Comparison of ENCODE assay signal across 8 cellular contexts in genomic region chr4:103198111-103198765, GRCh38. TPM values are rescaled to one million over a fixed set of nuclear protein-coding genes. Genes with fewer than 3 reads are reported as not detected.
A peak's percentile ranks its signal among the peaks of the same experiment; 100 is the strongest.
DNase-seq lines count a peak whose midpoint lies in the region; ATAC-seq and TF ChIP-seq lines count a peak whose summit lies in the region.

A gene with protein sequence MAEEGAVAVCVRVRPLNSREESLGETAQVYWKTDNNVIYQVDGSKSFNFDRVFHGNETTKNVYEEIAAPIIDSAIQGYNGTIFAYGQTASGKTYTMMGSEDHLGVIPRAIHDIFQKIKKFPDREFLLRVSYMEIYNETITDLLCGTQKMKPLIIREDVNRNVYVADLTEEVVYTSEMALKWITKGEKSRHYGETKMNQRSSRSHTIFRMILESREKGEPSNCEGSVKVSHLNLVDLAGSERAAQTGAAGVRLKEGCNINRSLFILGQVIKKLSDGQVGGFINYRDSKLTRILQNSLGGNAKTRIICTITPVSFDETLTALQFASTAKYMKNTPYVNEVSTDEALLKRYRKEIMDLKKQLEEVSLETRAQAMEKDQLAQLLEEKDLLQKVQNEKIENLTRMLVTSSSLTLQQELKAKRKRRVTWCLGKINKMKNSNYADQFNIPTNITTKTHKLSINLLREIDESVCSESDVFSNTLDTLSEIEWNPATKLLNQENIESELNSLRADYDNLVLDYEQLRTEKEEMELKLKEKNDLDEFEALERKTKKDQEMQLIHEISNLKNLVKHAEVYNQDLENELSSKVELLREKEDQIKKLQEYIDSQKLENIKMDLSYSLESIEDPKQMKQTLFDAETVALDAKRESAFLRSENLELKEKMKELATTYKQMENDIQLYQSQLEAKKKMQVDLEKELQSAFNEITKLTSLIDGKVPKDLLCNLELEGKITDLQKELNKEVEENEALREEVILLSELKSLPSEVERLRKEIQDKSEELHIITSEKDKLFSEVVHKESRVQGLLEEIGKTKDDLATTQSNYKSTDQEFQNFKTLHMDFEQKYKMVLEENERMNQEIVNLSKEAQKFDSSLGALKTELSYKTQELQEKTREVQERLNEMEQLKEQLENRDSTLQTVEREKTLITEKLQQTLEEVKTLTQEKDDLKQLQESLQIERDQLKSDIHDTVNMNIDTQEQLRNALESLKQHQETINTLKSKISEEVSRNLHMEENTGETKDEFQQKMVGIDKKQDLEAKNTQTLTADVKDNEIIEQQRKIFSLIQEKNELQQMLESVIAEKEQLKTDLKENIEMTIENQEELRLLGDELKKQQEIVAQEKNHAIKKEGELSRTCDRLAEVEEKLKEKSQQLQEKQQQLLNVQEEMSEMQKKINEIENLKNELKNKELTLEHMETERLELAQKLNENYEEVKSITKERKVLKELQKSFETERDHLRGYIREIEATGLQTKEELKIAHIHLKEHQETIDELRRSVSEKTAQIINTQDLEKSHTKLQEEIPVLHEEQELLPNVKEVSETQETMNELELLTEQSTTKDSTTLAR (N-terminal part only) (minus strand): TSS chr4:103198343. CDS start chr4:103198319, 24 bp downstream.

- no peaks in the 10 kb centered on the region for H4K20me1 ChIP-seq in neural progenitor cell (ENCODE audit: low read depth)

- peak within 1 kb of the TSS; percentile 84 for H3K4me2 ChIP-seq in neural progenitor cell

- H3F3A ChIP-seq in neural progenitor cell (ENCODE audit: low read depth) = no peaks in the 10 kb centered on the region

- H2AFZ ChIP-seq in neural progenitor cell (replicated peaks) = peak within 1 kb of the TSS; percentile 90

- H3K9me3 ChIP-seq in neural progenitor cell (ENCODE audit: low read depth) = no peaks in the 10 kb centered on the region
- H3K9me3 ChIP-seq in stomach smooth muscle (ENCODE audit: control insufficient read depth in 2 of 2, low read length in 2 of 2) = no peaks in the 10 kb centered on the region

- H3K36me3 Mint-ChIP-seq in neural progenitor cell = peaks cover 6% of the 10 kb centered on the region

- H3K27me3 Mint-ChIP-seq in neural progenitor cell (ENCODE audit: insufficient read depth, low read depth) = no peaks in the 10 kb centered on the region

- H3K4me1 ChIP-seq in foreskin keratinocyte = no peaks in the 10 kb centered on the region
- H3K4me1 ChIP-seq in neural progenitor cell = peaks cover 14% of the 10 kb centered on the region
- no peaks in the 10 kb centered on the region for H3K4me1 ChIP-seq in stomach smooth muscle (ENCODE audit: control insufficient read depth, insufficient read depth, low read length)

- H3K27me3 ChIP-seq in foreskin keratinocyte (no peaks in the 10 kb centered on the region), neural progenitor cell (no peaks in the 10 kb centered on the region), stomach smooth muscle (ENCODE audit: control insufficient read depth in 1 of 2, insufficient read depth in 2 of 2, low read length in 2 of 2) (peaks cover 2% of the 10 kb centered on the region in 2 donors)

- DNase-seq in ELR (ENCODE audit: low read depth) = peak; percentile 90
- peak; percentile 80 for DNase-seq in H4 (ENCODE audit: low spot score)
- DNase-seq in LNCaP clone FGC (ENCODE audit: low read depth) = peak; percentile 53
- DNase-seq in SHP77 (lab: John Stamatoyannopoulos, UW) = peak; percentile 61 to 64
- peak; percentile 73 for DNase-seq in activated T-helper 9 cell treated with anti-CD3 and anti-CD28 coated beads, Interleukin-2, amount 50 U/mL, for 16 hours (ENCODE audit: low read depth)
- peak; percentile 70 to 84 for DNase-seq in foreskin keratinocyte
- peak; percentile 95 for DNase-seq in neural progenitor cell (ENCODE audit: low spot score)

- H3K4me3 ChIP-seq in LNCaP clone FGC (ENCODE audit: low read depth, low read length) (peak within 1 kb of the TSS; percentile 87), neural progenitor cell (peak within 1 kb of the TSS; percentile 85), stomach smooth muscle (ENCODE audit: low read length in 2 of 2) (peak within 1 kb of the TSS; percentile 83 to 90)

- peak within 1 kb of the TSS; percentile 96 for H3K4me3 Mint-ChIP-seq in neural progenitor cell

- peak; percentile 92 for ATAC-seq in foreskin keratinocyte

- H3K27ac Mint-ChIP-seq in neural progenitor cell = peak within 1 kb of the TSS; percentile 80

- H3K36me3 ChIP-seq in neural progenitor cell = peaks cover 35% of the 10 kb centered on the region
- H3K36me3 ChIP-seq in stomach smooth muscle (ENCODE audit: control insufficient read depth in 2 of 2, insufficient read depth in 2 of 2, low read length in 2 of 2) = no peaks in the 10 kb centered on the region

- TF ChIP-seq CTCF in LNCaP clone FGC (IDR thresholded peaks at IDR 0.05; ENCODE audit: control insufficient read depth, extremely low read depth, insufficient read depth) (no peak), foreskin keratinocyte (conservative IDR thresholded peaks at IDR 0.05) (peak; percentile 5), neural progenitor cell (IDR thresholded peaks at IDR 0.05) (no peak)

- peaks cover 32% of the 10 kb centered on the region for H3K79me2 ChIP-seq in neural progenitor cell (ENCODE audit: low read depth)

- H3K4me1 Mint-ChIP-seq in neural progenitor cell = peaks cover 16% of the 10 kb centered on the region

- H3K27ac ChIP-seq in foreskin keratinocyte = peak within 1 kb of the TSS; percentile 98
- no peak within 1 kb of the TSS for H3K27ac ChIP-seq in neural progenitor cell
- peak within 1 kb of the TSS; percentile 58 for H3K27ac ChIP-seq in stomach smooth muscle (ENCODE audit: low read length)

- H3K9ac ChIP-seq in neural progenitor cell = peak within 1 kb of the TSS; percentile 46
- H3K9ac ChIP-seq in stomach smooth muscle (ENCODE audit: low read length in 2 of 2) = peak within 1 kb of the TSS; percentile 89 to 94

- H3K9me3 Mint-ChIP-seq in neural progenitor cell = no peaks in the 10 kb centered on the region

RNA-seq across cellular contexts. Expression of the gene that starts here (rescaled TPM):
- total RNA-seq in H4 (2014; rRNA removed; shearing (Covaris generic)) = 14.8 and 17.0 TPM in 2 replicates
- 23.6 and 31.1 TPM in 2 replicates for total RNA-seq in foreskin keratinocyte
- 3.5 and 5.4 TPM in 2 replicates for polyA plus RNA-seq in foreskin keratinocyte
- total RNA-seq in neural progenitor cell (ENCODE audit: low replicate concordance) = 55.7 and 95.2 TPM in 2 replicates
